In the genomic region with DNA sequence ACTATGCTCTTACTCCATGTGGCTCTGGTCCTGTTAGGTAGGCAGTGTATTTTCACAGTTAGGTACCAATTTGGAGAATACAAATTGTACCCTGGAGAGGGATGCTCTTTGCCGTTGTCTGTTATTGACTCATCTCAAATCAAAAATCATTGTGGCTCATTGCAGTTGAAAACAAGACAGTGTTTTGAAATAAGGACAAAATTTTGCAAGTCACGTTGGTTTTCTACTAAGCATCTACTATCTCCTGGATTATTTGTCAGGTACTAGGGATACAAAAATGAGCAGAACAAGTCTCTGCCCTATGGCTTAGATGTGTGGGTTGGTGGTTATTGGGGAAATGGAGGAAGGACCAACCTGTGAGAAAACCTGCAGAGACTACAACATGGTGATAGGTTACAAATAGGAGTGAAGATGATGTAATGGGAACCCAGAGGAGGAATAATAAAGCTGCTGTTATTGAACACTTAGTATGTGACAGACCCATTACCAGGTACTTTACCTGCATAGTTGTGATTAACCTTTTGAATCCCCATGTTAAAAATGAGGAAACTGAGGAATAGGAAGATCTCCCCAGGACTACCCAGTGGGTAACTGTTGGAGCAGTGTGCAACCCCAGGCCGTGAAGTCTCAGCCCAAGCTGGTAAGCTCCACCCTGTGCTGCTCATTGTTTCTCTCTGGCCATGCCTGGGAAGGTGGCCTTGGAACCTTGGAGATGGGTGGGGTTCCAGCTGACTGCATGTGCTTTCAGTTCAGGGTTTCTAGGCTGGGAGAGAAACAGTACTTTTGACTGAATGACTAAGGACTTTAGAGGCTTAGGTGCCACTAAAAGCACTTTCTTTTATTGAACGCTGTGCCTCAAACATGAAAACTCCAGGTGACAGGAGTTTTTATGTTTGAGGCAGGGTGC, we compare ENCODE assay signal across 1 cellular context.
TF ChIP-seq lines count a peak whose summit lies in the region.

No MANE protein-coding gene starts in this region.

TF ChIP-seq in HepG2, 621 proteins besides CTCF, POLR2A, EP300 and RAD21 (continued from another document and continues in another):
- TF ChIP-seq, protein P1, sequence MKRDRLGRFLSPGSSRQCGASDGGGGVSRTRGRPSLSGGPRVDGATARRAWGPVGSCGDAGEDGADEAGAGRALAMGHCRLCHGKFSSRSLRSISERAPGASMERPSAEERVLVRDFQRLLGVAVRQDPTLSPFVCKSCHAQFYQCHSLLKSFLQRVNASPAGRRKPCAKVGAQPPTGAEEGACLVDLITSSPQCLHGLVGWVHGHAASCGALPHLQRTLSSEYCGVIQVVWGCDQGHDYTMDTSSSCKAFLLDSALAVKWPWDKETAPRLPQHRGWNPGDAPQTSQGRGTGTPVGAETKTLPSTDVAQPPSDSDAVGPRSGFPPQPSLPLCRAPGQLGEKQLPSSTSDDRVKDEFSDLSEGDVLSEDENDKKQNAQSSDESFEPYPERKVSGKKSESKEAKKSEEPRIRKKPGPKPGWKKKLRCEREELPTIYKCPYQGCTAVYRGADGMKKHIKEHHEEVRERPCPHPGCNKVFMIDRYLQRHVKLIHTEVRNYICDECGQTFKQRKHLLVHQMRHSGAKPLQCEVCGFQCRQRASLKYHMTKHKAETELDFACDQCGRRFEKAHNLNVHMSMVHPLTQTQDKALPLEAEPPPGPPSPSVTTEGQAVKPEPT (CRISPR knock-in tag; IDR thresholded peaks at IDR 0.05; ENCODE audit: low read depth): no peak
- no peak for TF ChIP-seq ZNF543 (CRISPR knock-in tag; IDR thresholded peaks at IDR 0.05)
- TF ChIP-seq ZZZ3 (CRISPR knock-in tag; IDR thresholded peaks at IDR 0.05; ENCODE audit: borderline replicate concordance): no peak
- no peak for TF ChIP-seq ZNF615 (CRISPR knock-in tag; IDR thresholded peaks at IDR 0.05; ENCODE audit: borderline replicate concordance)
- TF ChIP-seq, protein P2, sequence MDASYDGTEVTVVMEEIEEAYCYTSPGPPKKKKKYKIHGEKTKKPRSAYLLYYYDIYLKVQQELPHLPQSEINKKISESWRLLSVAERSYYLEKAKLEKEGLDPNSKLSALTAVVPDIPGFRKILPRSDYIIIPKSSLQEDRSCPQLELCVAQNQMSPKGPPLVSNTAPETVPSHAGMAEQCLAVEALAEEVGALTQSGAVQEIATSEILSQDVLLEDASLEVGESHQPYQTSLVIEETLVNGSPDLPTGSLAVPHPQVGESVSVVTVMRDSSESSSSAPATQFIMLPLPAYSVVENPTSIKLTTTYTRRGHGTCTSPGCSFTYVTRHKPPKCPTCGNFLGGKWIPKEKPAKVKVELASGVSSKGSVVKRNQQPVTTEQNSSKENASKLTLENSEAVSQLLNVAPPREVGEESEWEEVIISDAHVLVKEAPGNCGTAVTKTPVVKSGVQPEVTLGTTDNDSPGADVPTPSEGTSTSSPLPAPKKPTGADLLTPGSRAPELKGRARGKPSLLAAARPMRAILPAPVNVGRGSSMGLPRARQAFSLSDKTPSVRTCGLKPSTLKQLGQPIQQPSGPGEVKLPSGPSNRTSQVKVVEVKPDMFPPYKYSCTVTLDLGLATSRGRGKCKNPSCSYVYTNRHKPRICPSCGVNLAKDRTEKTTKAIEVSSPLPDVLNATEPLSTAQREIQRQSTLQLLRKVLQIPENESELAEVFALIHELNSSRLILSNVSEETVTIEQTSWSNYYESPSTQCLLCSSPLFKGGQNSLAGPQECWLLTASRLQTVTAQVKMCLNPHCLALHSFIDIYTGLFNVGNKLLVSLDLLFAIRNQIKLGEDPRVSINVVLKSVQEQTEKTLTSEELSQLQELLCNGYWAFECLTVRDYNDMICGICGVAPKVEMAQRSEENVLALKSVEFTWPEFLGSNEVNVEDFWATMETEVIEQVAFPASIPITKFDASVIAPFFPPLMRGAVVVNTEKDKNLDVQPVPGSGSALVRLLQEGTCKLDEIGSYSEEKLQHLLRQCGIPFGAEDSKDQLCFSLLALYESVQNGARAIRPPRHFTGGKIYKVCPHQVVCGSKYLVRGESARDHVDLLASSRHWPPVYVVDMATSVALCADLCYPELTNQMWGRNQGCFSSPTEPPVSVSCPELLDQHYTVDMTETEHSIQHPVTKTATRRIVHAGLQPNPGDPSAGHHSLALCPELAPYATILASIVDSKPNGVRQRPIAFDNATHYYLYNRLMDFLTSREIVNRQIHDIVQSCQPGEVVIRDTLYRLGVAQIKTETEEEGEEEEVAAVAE (CRISPR knock-in tag; IDR thresholded peaks at IDR 0.05; ENCODE audit: borderline replicate concordance): no peak
- TF ChIP-seq, protein P3, sequence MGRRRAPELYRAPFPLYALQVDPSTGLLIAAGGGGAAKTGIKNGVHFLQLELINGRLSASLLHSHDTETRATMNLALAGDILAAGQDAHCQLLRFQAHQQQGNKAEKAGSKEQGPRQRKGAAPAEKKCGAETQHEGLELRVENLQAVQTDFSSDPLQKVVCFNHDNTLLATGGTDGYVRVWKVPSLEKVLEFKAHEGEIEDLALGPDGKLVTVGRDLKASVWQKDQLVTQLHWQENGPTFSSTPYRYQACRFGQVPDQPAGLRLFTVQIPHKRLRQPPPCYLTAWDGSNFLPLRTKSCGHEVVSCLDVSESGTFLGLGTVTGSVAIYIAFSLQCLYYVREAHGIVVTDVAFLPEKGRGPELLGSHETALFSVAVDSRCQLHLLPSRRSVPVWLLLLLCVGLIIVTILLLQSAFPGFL (CRISPR knock-in tag; IDR thresholded peaks at IDR 0.05): no peak
- TF ChIP-seq, protein P4, sequence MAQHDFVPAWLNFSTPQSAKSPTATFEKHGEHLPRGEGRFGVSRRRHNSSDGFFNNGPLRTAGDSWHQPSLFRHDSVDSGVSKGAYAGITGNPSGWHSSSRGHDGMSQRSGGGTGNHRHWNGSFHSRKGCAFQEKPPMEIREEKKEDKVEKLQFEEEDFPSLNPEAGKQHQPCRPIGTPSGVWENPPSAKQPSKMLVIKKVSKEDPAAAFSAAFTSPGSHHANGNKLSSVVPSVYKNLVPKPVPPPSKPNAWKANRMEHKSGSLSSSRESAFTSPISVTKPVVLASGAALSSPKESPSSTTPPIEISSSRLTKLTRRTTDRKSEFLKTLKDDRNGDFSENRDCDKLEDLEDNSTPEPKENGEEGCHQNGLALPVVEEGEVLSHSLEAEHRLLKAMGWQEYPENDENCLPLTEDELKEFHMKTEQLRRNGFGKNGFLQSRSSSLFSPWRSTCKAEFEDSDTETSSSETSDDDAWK (CRISPR knock-in tag; IDR thresholded peaks at IDR 0.05): no peak
- no peak for TF ChIP-seq RBM22 (optimal IDR thresholded peaks at IDR 0.05; ENCODE audit: low read length)
- TF ChIP-seq, protein P5, sequence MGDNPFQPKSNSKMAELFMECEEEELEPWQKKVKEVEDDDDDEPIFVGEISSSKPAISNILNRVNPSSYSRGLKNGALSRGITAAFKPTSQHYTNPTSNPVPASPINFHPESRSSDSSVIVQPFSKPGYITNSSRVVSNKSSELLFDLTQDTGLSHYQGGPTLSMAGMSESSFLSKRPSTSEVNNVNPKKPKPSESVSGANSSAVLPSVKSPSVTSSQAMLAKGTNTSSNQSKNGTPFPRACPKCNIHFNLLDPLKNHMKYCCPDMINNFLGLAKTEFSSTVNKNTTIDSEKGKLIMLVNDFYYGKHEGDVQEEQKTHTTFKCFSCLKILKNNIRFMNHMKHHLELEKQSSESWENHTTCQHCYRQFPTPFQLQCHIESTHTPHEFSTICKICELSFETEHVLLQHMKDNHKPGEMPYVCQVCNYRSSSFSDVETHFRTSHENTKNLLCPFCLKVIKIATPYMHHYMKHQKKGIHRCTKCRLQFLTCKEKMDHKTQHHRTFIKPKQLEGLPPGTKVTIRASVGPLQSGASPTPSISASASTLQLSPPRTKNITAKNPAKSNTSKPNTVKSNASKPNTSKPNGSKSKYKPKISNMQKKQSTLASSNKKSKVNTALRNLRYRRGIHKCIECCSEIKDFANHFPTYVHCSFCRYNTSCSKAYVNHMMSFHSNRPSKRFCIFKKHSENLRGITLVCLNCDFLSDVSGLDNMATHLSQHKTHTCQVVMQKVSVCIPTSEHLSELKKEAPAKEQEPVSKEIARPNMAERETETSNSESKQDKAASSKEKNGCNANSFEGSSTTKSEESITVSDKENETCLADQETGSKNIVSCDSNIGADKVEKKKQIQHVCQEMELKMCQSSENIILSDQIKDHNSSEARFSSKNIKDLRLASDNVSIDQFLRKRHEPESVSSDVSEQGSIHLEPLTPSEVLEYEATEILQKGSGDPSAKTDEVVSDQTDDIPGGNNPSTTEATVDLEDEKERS (CRISPR knock-in tag; IDR thresholded peaks at IDR 0.05): no peak
- 0 out of 2 replicates have a peak, but pooled peaks have one; percentile 38 for TF ChIP-seq SALL1 (CRISPR knock-in tag; IDR thresholded peaks at IDR 0.05)
- no peak for TF ChIP-seq ZNF468 (CRISPR knock-in tag; IDR thresholded peaks at IDR 0.05)
- no peak for TF ChIP-seq IKZF1 (IDR thresholded peaks at IDR 0.05)
- TF ChIP-seq ZBTB1 (CRISPR knock-in tag; IDR thresholded peaks at IDR 0.05; ENCODE audit: borderline replicate concordance): no peak
- TF ChIP-seq, protein P6, sequence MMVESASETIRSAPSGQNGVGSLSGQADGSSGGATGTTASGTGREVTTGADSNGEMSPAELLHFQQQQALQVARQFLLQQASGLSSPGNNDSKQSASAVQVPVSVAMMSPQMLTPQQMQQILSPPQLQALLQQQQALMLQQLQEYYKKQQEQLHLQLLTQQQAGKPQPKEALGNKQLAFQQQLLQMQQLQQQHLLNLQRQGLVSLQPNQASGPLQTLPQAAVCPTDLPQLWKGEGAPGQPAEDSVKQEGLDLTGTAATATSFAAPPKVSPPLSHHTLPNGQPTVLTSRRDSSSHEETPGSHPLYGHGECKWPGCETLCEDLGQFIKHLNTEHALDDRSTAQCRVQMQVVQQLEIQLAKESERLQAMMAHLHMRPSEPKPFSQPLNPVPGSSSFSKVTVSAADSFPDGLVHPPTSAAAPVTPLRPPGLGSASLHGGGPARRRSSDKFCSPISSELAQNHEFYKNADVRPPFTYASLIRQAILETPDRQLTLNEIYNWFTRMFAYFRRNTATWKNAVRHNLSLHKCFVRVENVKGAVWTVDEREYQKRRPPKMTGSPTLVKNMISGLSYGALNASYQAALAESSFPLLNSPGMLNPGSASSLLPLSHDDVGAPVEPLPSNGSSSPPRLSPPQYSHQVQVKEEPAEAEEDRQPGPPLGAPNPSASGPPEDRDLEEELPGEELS (CRISPR knock-in tag; IDR thresholded peaks at IDR 0.05): peak; percentile 52
- 0 out of 2 replicates have a peak, but pooled peaks have one; percentile 15 for TF ChIP-seq FOXA3 (CRISPR knock-in tag; IDR thresholded peaks at IDR 0.05)
- TF ChIP-seq RFX3 (CRISPR knock-in tag; IDR thresholded peaks at IDR 0.05): no peak
- TF ChIP-seq, protein P7, sequence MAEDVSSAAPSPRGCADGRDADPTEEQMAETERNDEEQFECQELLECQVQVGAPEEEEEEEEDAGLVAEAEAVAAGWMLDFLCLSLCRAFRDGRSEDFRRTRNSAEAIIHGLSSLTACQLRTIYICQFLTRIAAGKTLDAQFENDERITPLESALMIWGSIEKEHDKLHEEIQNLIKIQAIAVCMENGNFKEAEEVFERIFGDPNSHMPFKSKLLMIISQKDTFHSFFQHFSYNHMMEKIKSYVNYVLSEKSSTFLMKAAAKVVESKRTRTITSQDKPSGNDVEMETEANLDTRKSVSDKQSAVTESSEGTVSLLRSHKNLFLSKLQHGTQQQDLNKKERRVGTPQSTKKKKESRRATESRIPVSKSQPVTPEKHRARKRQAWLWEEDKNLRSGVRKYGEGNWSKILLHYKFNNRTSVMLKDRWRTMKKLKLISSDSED (CRISPR knock-in tag; IDR thresholded peaks at IDR 0.05): no peak
- TF ChIP-seq, protein P8, sequence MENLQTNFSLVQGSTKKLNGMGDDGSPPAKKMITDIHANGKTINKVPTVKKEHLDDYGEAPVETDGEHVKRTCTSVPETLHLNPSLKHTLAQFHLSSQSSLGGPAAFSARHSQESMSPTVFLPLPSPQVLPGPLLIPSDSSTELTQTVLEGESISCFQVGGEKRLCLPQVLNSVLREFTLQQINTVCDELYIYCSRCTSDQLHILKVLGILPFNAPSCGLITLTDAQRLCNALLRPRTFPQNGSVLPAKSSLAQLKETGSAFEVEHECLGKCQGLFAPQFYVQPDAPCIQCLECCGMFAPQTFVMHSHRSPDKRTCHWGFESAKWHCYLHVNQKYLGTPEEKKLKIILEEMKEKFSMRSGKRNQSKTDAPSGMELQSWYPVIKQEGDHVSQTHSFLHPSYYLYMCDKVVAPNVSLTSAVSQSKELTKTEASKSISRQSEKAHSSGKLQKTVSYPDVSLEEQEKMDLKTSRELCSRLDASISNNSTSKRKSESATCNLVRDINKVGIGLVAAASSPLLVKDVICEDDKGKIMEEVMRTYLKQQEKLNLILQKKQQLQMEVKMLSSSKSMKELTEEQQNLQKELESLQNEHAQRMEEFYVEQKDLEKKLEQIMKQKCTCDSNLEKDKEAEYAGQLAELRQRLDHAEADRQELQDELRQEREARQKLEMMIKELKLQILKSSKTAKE (CRISPR knock-in tag; IDR thresholded peaks at IDR 0.05; ENCODE audit: borderline replicate concordance): no peak
- no peak; a peak in 1 of 4 replicates for TF ChIP-seq MAFK (conservative IDR thresholded peaks at IDR 0.05 in 1 of 2, IDR thresholded peaks at IDR 0.05 in 1 of 2; ENCODE audit: low read length in 2 of 2)
- TF ChIP-seq SNAI1 (CRISPR knock-in tag; IDR thresholded peaks at IDR 0.05; ENCODE audit: borderline replicate concordance): no peak
- no peak for TF ChIP-seq ZNF260 (CRISPR knock-in tag; IDR thresholded peaks at IDR 0.05; ENCODE audit: borderline replicate concordance, low read depth)
- TF ChIP-seq ZNF766 (CRISPR knock-in tag; IDR thresholded peaks at IDR 0.05; ENCODE audit: borderline replicate concordance): no peak
- TF ChIP-seq, protein P9, sequence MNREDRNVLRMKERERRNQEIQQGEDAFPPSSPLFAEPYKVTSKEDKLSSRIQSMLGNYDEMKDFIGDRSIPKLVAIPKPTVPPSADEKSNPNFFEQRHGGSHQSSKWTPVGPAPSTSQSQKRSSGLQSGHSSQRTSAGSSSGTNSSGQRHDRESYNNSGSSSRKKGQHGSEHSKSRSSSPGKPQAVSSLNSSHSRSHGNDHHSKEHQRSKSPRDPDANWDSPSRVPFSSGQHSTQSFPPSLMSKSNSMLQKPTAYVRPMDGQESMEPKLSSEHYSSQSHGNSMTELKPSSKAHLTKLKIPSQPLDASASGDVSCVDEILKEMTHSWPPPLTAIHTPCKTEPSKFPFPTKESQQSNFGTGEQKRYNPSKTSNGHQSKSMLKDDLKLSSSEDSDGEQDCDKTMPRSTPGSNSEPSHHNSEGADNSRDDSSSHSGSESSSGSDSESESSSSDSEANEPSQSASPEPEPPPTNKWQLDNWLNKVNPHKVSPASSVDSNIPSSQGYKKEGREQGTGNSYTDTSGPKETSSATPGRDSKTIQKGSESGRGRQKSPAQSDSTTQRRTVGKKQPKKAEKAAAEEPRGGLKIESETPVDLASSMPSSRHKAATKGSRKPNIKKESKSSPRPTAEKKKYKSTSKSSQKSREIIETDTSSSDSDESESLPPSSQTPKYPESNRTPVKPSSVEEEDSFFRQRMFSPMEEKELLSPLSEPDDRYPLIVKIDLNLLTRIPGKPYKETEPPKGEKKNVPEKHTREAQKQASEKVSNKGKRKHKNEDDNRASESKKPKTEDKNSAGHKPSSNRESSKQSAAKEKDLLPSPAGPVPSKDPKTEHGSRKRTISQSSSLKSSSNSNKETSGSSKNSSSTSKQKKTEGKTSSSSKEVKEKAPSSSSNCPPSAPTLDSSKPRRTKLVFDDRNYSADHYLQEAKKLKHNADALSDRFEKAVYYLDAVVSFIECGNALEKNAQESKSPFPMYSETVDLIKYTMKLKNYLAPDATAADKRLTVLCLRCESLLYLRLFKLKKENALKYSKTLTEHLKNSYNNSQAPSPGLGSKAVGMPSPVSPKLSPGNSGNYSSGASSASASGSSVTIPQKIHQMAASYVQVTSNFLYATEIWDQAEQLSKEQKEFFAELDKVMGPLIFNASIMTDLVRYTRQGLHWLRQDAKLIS (CRISPR knock-in tag; IDR thresholded peaks at IDR 0.05): no peak
- TF ChIP-seq HNF4A (CRISPR knock-in tag; IDR thresholded peaks at IDR 0.05): peak; percentile 85
- no peak for TF ChIP-seq ZBTB8A (CRISPR knock-in tag; IDR thresholded peaks at IDR 0.05; ENCODE audit: borderline replicate concordance, low read depth)
- no peak for TF ChIP-seq FLYWCH1 (CRISPR knock-in tag; IDR thresholded peaks at IDR 0.05)
- no peak for TF ChIP-seq FOXK2 (IDR thresholded peaks at IDR 0.05)
- TF ChIP-seq TEAD3 (CRISPR knock-in tag; optimal IDR thresholded peaks at IDR 0.05; ENCODE audit: borderline replicate concordance): peak; percentile 55
